10 cellular contexts compared by ENCODE assay signal in the genomic region with DNA sequence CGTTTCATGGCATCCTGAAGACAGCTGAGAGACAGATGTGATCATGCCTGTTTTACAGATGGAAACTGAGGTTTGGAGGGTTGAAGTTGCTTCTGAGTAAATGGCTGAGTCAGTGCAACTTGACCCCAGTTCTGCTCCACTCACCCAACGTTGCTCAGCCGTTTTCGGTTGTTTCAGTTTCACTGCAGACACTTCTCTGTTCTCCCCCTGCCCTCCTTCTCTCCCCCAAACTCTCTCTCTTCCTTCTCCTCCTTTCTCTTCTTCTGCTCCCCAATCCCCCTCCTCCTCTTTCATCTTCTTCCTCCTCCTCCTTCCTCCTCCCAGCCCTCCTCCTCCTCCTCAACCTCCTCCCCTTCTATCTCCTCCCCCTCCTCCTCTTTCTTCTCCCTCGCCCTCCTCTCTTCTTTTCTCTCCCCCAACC. TPM values are rescaled to one million over a fixed set of nuclear protein-coding genes. Genes with fewer than 3 reads are reported as not detected.
DNase-seq lines count a peak whose midpoint lies in the region; ATAC-seq, FAIRE-seq and TF ChIP-seq lines count a peak whose summit lies in the region.
"Had no signal": no experiment of that assay in that cellular context is flagged by ENCODE, and none has a peak within 500 bp of the region (broad histone marks: within the 10 kb centered on the region; RNA-seq: fewer than 3 reads in every experiment).

No MANE protein-coding gene starts in this region.

- peak overlapping the region; percentile 67 for H3K4me3 Mint-ChIP-seq in natural killer cell treated with Interleukin-12 subunit alpha and Interleukin-12 subunit beta and Interleukin-15 and Interleukin-18, amount 100 ng/mL, for 72 hours
- H3K4me3 Mint-ChIP-seq in natural killer cell = no peak overlapping the region
- no peak overlapping the region for H3K4me3 Mint-ChIP-seq in CD4-positive, alpha-beta T cell

- H3K27ac ChIP-seq in brain microvascular endothelial cell = no peak overlapping the region
- no peak overlapping the region for H3K27ac ChIP-seq in CD4-positive, alpha-beta T cell (ENCODE audit: low read depth, low read length)

- H3K27me3 Mint-ChIP-seq in natural killer cell treated with Interleukin-12 subunit alpha and Interleukin-12 subunit beta and Interleukin-15 and Interleukin-18, amount 100 ng/mL, for 72 hours = peaks cover 0 to 3% of the 10 kb centered on the region in 2 donors
- no peaks in the 10 kb centered on the region for H3K27me3 Mint-ChIP-seq in natural killer cell (ENCODE audit: low read depth in 2 of 2)
- no peaks in the 10 kb centered on the region for H3K27me3 Mint-ChIP-seq in CD4-positive, alpha-beta T cell

- no peaks in the 10 kb centered on the region for H3K9me3 ChIP-seq in CD4-positive, alpha-beta T cell (ENCODE audit: control insufficient read depth, low read length)

- ATAC-seq in natural killer cell treated with Interleukin-12 subunit alpha and Interleukin-12 subunit beta and Interleukin-15 and Interleukin-18, amount 100 ng/mL, for 72 hours = peak in 1 of 2 donors; percentile 84
- no peak for ATAC-seq in natural killer cell
- ATAC-seq in CD4-positive, alpha-beta T cell (ENCODE audit: poor library complexity) = no peak

- H3K36me3 ChIP-seq in brain microvascular endothelial cell (replicated peaks) = no peaks in the 10 kb centered on the region

- POLR2A ChIA-PET in CD4-positive, alpha-beta T cell (lab: Charles Lee) = no interaction called here

- FAIRE-seq in urothelium cell line (lab: Jason Lieb, UNC) = no peak
- FAIRE-seq: G401.6 had no signal

- H3K4me1 Mint-ChIP-seq in natural killer cell treated with Interleukin-12 subunit alpha and Interleukin-12 subunit beta and Interleukin-15 and Interleukin-18, amount 100 ng/mL, for 72 hours (ENCODE audit: low read depth in 2 of 2) = peaks cover 2 to 15% of the 10 kb centered on the region in 2 donors
- H3K4me1 Mint-ChIP-seq in natural killer cell = no peaks in the 10 kb centered on the region
- no peaks in the 10 kb centered on the region for H3K4me1 Mint-ChIP-seq in CD4-positive, alpha-beta T cell (ENCODE audit: low read depth)

- TF ChIP-seq CTCF in natural killer cell (IDR thresholded peaks at IDR 0.05) (no peak), brain microvascular endothelial cell (IDR thresholded peaks at IDR 0.05; ENCODE audit: low read depth, low read length, missing control alignments) (no peak)
- TF ChIP-seq CTCF in CD4-positive, alpha-beta T cell (IDR thresholded peaks at IDR 0.05) = no peak

- no peak overlapping the region for H3K4me3 ChIP-seq in brain microvascular endothelial cell (ENCODE audit: low read depth, low read length)

- H3K9me3 Mint-ChIP-seq in natural killer cell treated with Interleukin-12 subunit alpha and Interleukin-12 subunit beta and Interleukin-15 and Interleukin-18, amount 100 ng/mL, for 72 hours = no peaks in the 10 kb centered on the region
- no peaks in the 10 kb centered on the region for H3K9me3 Mint-ChIP-seq in natural killer cell
- no peaks in the 10 kb centered on the region for H3K9me3 Mint-ChIP-seq in CD4-positive, alpha-beta T cell

- H3K36me3 Mint-ChIP-seq in natural killer cell treated with Interleukin-12 subunit alpha and Interleukin-12 subunit beta and Interleukin-15 and Interleukin-18, amount 100 ng/mL, for 72 hours = no peaks in the 10 kb centered on the region
- no peaks in the 10 kb centered on the region for H3K36me3 Mint-ChIP-seq in natural killer cell
- H3K36me3 Mint-ChIP-seq in CD4-positive, alpha-beta T cell (ENCODE audit: low read depth) = no peaks in the 10 kb centered on the region

- no peak for DNase-seq in natural killer cell treated with Interleukin-12 subunit alpha and Interleukin-12 subunit beta and Interleukin-15 and Interleukin-18, amount 100 ng/mL, for 72 hours (ENCODE audit: low spot score)
- DNase-seq in natural killer cell (no peak), M059J (ENCODE audit: low read depth) (peak; percentile 60), brain microvascular endothelial cell (peak; percentile 23), urothelium cell line (ENCODE audit: low spot score) (peak; percentile 11), islet precursor cell (no peak), DMS153 (lab: John Stamatoyannopoulos, UW) (no peak)
- DNase-seq in CD4-positive, alpha-beta T cell = no peak
- DNase-seq: SHP77 treated with DMSO at 0.1 percent for 48 hours had no signal

- no peaks in the 10 kb centered on the region for H3K27me3 ChIP-seq in brain microvascular endothelial cell (replicated peaks)
- H3K27me3 ChIP-seq in CD4-positive, alpha-beta T cell (ENCODE audit: control insufficient read depth, insufficient read depth, low read length) = no peaks in the 10 kb centered on the region

- CTCF ChIA-PET in CD4-positive, alpha-beta T cell (lab: Charles Lee) = no interaction called here

- in situ Hi-C loops in brain microvascular endothelial cell (cut with HindIII; ENCODE audit: low pct_ligation_motif_present, low sequenced_read_pairs) = no loop called here

- intact Hi-C loops in natural killer cell (cut with micrococcal nuclease) = no loop called here
- intact Hi-C loops in CD4-positive, alpha-beta T cell (cut with DNase I, micrococcal nuclease) = no loop called here

- H3K27ac Mint-ChIP-seq in natural killer cell treated with Interleukin-12 subunit alpha and Interleukin-12 subunit beta and Interleukin-15 and Interleukin-18, amount 100 ng/mL, for 72 hours = peak overlapping the region; percentile 35 to 66
- H3K27ac Mint-ChIP-seq in natural killer cell = no peak overlapping the region
- H3K27ac Mint-ChIP-seq in CD4-positive, alpha-beta T cell = no peak overlapping the region

RNA-seq across cellular contexts. Expression of gene CEP20, which starts 9.4 kb away (rescaled TPM):
- total RNA-seq in natural killer cell treated with Interleukin-12 subunit alpha and Interleukin-12 subunit beta and Interleukin-15 and Interleukin-18, amount 100 ng/mL, for 72 hours = 10 to 100 TPM; 44.4 to 45.1 TPM
- total RNA-seq in natural killer cell = 10 to 100 TPM; 21.4 to 23.2 (median 23.1) TPM
- 74.6 and 116 TPM in 2 replicates for total RNA-seq in M059J (2014; rRNA removed; shearing (Covaris generic))
- total RNA-seq in CD4-positive, alpha-beta T cell = 10 to 100 TPM; 14.4 to 15.5 TPM

RNA-seq across cellular contexts. Expression of gene MYH11, which starts 41.0 kb away (rescaled TPM):
- total RNA-seq in natural killer cell treated with Interleukin-12 subunit alpha and Interleukin-12 subunit beta and Interleukin-15 and Interleukin-18, amount 100 ng/mL, for 72 hours = not detected
- total RNA-seq in natural killer cell = under 1 TPM in 1 of 3 donors, not detected in 2; 0.30 TPM
- not detected in 2 replicates for total RNA-seq in M059J (2014; rRNA removed; shearing (Covaris generic))
- not detected for total RNA-seq in CD4-positive, alpha-beta T cell

RNA-seq across cellular contexts. Expression of gene ABCC1, which starts 51.6 kb away (rescaled TPM):
- total RNA-seq in natural killer cell treated with Interleukin-12 subunit alpha and Interleukin-12 subunit beta and Interleukin-15 and Interleukin-18, amount 100 ng/mL, for 72 hours = 100 to 1,000 TPM in 1 of 2 donors, 10 to 100 TPM in 1; 43.1 to 106 TPM
- total RNA-seq in natural killer cell = 10 to 100 TPM; 24.5 to 53.9 (median 27.9) TPM
- total RNA-seq in M059J (2014; rRNA removed; shearing (Covaris generic)) = 11.3 and 21.5 TPM in 2 replicates
- total RNA-seq in CD4-positive, alpha-beta T cell = 10 to 100 TPM; 42.9 to 44.8 TPM

Comparison
In these comparisons a context has a peak if more than half of its experiments do, and no peak if none do; other contexts are left out.
1. H3K27ac Mint-ChIP-seq: peak in natural killer cell treated with Interleukin-12 subunit alpha and Interleukin-12 subunit beta and Interleukin-15 and Interleukin-18, amount 100 ng/mL, for 72 hours (2 of 2); none in natural killer cell (0 of 2) and CD4-positive, alpha-beta T cell (single experiment).
2. DNase-seq: peak in M059J (single experiment), brain microvascular endothelial cell (single experiment) and urothelium cell line (single experiment); none in natural killer cell treated with Interleukin-12 subunit alpha and Interleukin-12 subunit beta and Interleukin-15 and Interleukin-18, amount 100 ng/mL, for 72 hours (single experiment), natural killer cell (single experiment), islet precursor cell (single experiment), CD4-positive, alpha-beta T cell (0 of 10) and DMS153 (single experiment).